Comparison of ENCODE assay signal across 8 cellular contexts in genomic region chr13:49494645-49495044, GRCh38. TPM values are rescaled to one million over a fixed set of nuclear protein-coding genes. Genes with fewer than 3 reads are reported as not detected.
DNase-seq lines count a peak whose midpoint lies in the region; ATAC-seq, FAIRE-seq and TF ChIP-seq lines count a peak whose summit lies in the region.

No MANE protein-coding gene starts in this region.

- H3K4me2 ChIP-seq in astrocyte (ENCODE audit: low read length), result peak overlapping the region; percentile 94

- no peaks in the 10 kb centered on the region for H3K9me3 Mint-ChIP-seq in astrocyte (ENCODE audit: unreplicated experiment)

- H3K79me2 ChIP-seq in astrocyte (ENCODE audit: insufficient read depth, low read length), result no peaks in the 10 kb centered on the region

- H3K4me1 ChIP-seq in astrocyte (ENCODE audit: insufficient read depth, low read length) (no peaks in the 10 kb centered on the region), muscle layer of duodenum (ENCODE audit: control insufficient read depth in 1 of 2, insufficient read depth in 2 of 2, low read length in 2 of 2) (peaks cover 5 to 6% of the 10 kb centered on the region in 2 donors)

- no peak for FAIRE-seq in astrocyte (lab: Jason Lieb, UNC)

- no peaks in the 10 kb centered on the region for H3K4me1 Mint-ChIP-seq in astrocyte (ENCODE audit: low read depth, unreplicated experiment)

- TF ChIP-seq CTCF in AG10803 (conservative IDR thresholded peaks at IDR 0.05; ENCODE audit: low read length), result no peak
- no peak for TF ChIP-seq CTCF in astrocyte (IDR thresholded peaks at IDR 0.05; ENCODE audit: insufficient read depth, low read depth, low read length)

- ATAC-seq in HG03439 (IDR thresholded peaks at IDR 0.05; ENCODE audit: unreplicated experiment), result no peak
- ATAC-seq in HG02938 (IDR thresholded peaks at IDR 0.05; ENCODE audit: unreplicated experiment), result no peak

- H3K27me3 ChIP-seq in astrocyte (ENCODE audit: insufficient read depth, low read length), result no peaks in the 10 kb centered on the region
- H3K27me3 ChIP-seq in muscle layer of duodenum (ENCODE audit: low read depth, low read length), result no peaks in the 10 kb centered on the region

- no peaks in the 10 kb centered on the region for H3K27me3 Mint-ChIP-seq in astrocyte (ENCODE audit: low read depth, unreplicated experiment)

- no peak overlapping the region for H3K9ac ChIP-seq in astrocyte (ENCODE audit: low read length)

- no peak overlapping the region for H2AFZ ChIP-seq in astrocyte (ENCODE audit: low read depth, low read length)

- no peak for DNase-seq in AG10803 (ENCODE audit: low read depth)
- DNase-seq in HT-29 (ENCODE audit: low spot score), result peak; percentile 36
- DNase-seq in astrocyte (ENCODE audit: low read depth), result no peak
- no peak for DNase-seq in stimulated activated CD4-positive, alpha-beta T cell treated with anti-CD3 and anti-CD28 coated beads, Interleukin-4, amount 100 ng/mL, for 24 hours
- no peak for DNase-seq in NCI-H1930 (lab: John Stamatoyannopoulos, UW)

- peaks cover 10% of the 10 kb centered on the region for H3K36me3 Mint-ChIP-seq in astrocyte (ENCODE audit: low read depth, unreplicated experiment)

- H3K27ac ChIP-seq in astrocyte (ENCODE audit: low read depth, low read length) (no peak overlapping the region), muscle layer of duodenum (ENCODE audit: low read length) (no peak overlapping the region)

- H3K36me3 ChIP-seq in astrocyte (ENCODE audit: insufficient read depth, low read length) (no peaks in the 10 kb centered on the region), muscle layer of duodenum (ENCODE audit: control insufficient read depth in 1 of 2, insufficient read depth in 2 of 2, low read length in 2 of 2) (peaks cover 0 to 4% of the 10 kb centered on the region in 2 donors)

- peak overlapping the region; percentile 90 for H3K4me3 Mint-ChIP-seq in astrocyte (ENCODE audit: unreplicated experiment)

- no peak overlapping the region for H3K27ac Mint-ChIP-seq in astrocyte (ENCODE audit: unreplicated experiment)

- H3K9me3 ChIP-seq in astrocyte (ENCODE audit: insufficient read depth, low read depth, low read length), result no peaks in the 10 kb centered on the region
- no peaks in the 10 kb centered on the region for H3K9me3 ChIP-seq in muscle layer of duodenum (ENCODE audit: control insufficient read depth in 1 of 2, low read length in 2 of 2)

- H3K4me3 ChIP-seq in AG10803 (ENCODE audit: low read length) (peak overlapping the region; percentile 68), astrocyte (ENCODE audit: insufficient read depth, low read depth, low read length) (peak overlapping the region; percentile 72), muscle layer of duodenum (ENCODE audit: low read depth in 1 of 2, low read length in 2 of 2) (peak overlapping the region; percentile 59 to 71)

- H4K20me1 ChIP-seq in astrocyte (ENCODE audit: insufficient read depth, low read length), result no peaks in the 10 kb centered on the region

RNA-seq across cellular contexts. Expression of gene PHF11, which starts 1.1 kb away (rescaled TPM):
- total RNA-seq in HT-29 (2014; rRNA removed; shearing (Covaris generic)), result 4.2 and 4.7 TPM in 2 replicates
- 26.8 and 30.8 TPM in 2 replicates for total RNA-seq in astrocyte

RNA-seq across cellular contexts. Expression of gene SETDB2, which starts 50.6 kb away (rescaled TPM):
- 2.5 and 2.7 TPM in 2 replicates for total RNA-seq in HT-29 (2014; rRNA removed; shearing (Covaris generic))
- 5.6 and 5.8 TPM in 2 replicates for total RNA-seq in astrocyte

RNA-seq across cellular contexts. Expression of gene CAB39L, which starts 50.8 kb away (rescaled TPM):
- 5.2 and 5.5 TPM in 2 replicates for total RNA-seq in HT-29 (2014; rRNA removed; shearing (Covaris generic))
- total RNA-seq in astrocyte, result 13.2 and 13.7 TPM in 2 replicates
